1 cellular context compared by ENCODE assay signal in the genomic region with DNA sequence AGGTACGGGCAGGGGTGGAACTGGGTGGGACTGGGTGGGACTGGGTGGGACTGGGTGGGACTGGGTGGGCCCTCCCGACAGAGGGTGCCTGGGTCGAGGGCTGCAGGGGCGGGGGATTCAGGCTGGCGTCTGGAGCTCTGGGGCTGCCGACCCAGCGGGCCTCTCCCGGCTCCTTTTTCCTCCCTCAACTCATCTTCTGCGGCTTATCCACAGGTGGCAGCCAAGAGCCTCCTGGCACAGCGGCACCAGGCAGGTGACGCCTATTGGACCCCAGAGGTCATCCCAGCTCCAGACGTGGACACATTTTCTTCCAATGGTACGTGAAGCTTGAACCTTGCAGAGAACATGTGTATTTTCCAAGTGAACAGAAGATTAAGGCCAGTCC.
A peak's percentile ranks its signal among the peaks of the same experiment; 100 is the strongest.
TF ChIP-seq lines count a peak whose summit lies in the region.

No MANE protein-coding gene starts in this region.

TF ChIP-seq in GM12878, 131 proteins besides CTCF, POLR2A, EP300 and RAD21 (continued from another document):
- TF ChIP-seq SREBF2 (IDR thresholded peaks at IDR 0.05; ENCODE audit: low read length) = no peak
- peak in 1 of 2 experiments; percentile 8; a peak in 1 of 4 replicates for TF ChIP-seq BHLHE40 (IDR thresholded peaks at IDR 0.05; ENCODE audit: borderline replicate concordance in 1 of 2, low read depth in 2 of 2, low read length in 1 of 2)
